ENCODE assay signal across 19 cellular contexts in genomic region chr11:111542606-111543275, GRCh38. TPM values are rescaled to one million over a fixed set of nuclear protein-coding genes. Genes with fewer than 3 reads are reported as not detected.
DNase-seq lines count a peak whose midpoint lies in the region; ATAC-seq lines count a peak whose summit lies in the region.
"Had no signal": no experiment of that assay in that cellular context is flagged by ENCODE, and none has a peak within 500 bp of the region (broad histone marks: within the 10 kb centered on the region; RNA-seq: fewer than 3 reads in every experiment).

No MANE protein-coding gene starts in this region.

- H3K27me3 Mint-ChIP-seq in activated naive CD8-positive, alpha-beta T cell treated with anti-CD3 and anti-CD28 coated beads for 36 hours = peaks cover 32% of the 10 kb centered on the region
- H3K27me3 Mint-ChIP-seq in naive thymus-derived CD4-positive, alpha-beta T cell = peaks cover 28 to 79% (median 36%) of the 10 kb centered on the region in 5 donors

- POLR2A ChIA-PET in naive thymus-derived CD4-positive, alpha-beta T cell (lab: Charles Lee) = no interaction called here

- H3K4me3 Mint-ChIP-seq in activated naive CD8-positive, alpha-beta T cell treated with anti-CD3 and anti-CD28 coated beads for 36 hours = peak overlapping the region; percentile 86
- H3K4me3 Mint-ChIP-seq in naive thymus-derived CD4-positive, alpha-beta T cell = peak overlapping the region in 8 of 10 donors; percentile 22 to 88 (median 56)
- H3K4me3 Mint-ChIP-seq: stimulated activated naive B cell treated with anti-CD40 and anti-IgM and Interleukin-4, amounts not matched to agents 10 μg/mL and 1 μg/mL and 100 μg/mL, for 72 hours had no signal

- H3K9ac ChIP-seq in GM23248 = no peak overlapping the region

- H3K4me1 ChIP-seq in ACC112 (ENCODE audit: control insufficient read depth, insufficient read depth, low read length, unreplicated experiment) (peaks cover 32% of the 10 kb centered on the region), GM23248 (ENCODE audit: insufficient read depth) (peaks cover 36% of the 10 kb centered on the region)
- H3K4me1 ChIP-seq in naive thymus-derived CD4-positive, alpha-beta T cell (ENCODE audit: control insufficient read depth in 2 of 2, insufficient read depth in 2 of 2, low read length in 2 of 2) = peaks cover 4 to 20% of the 10 kb centered on the region in 2 donors

- H3K79me2 ChIP-seq in ACC112 (ENCODE audit: control insufficient read depth, insufficient read depth, low read length, unreplicated experiment) = peaks cover 21% of the 10 kb centered on the region
- peaks cover 42% of the 10 kb centered on the region for H3K79me2 ChIP-seq in GM23248 (ENCODE audit: insufficient read depth)

- H3F3A ChIP-seq in GM23248 (ENCODE audit: insufficient read depth) = no peaks in the 10 kb centered on the region

- intact Hi-C loops in naive thymus-derived CD4-positive, alpha-beta T cell (cut with micrococcal nuclease) = no loop called here

- peaks cover 62% of the 10 kb centered on the region for H3K36me3 Mint-ChIP-seq in activated naive CD8-positive, alpha-beta T cell treated with anti-CD3 and anti-CD28 coated beads for 36 hours
- H3K36me3 Mint-ChIP-seq in naive thymus-derived CD4-positive, alpha-beta T cell = peaks cover 0 to 5% (median 0%) of the 10 kb centered on the region in 5 donors
- H3K36me3 Mint-ChIP-seq: stimulated activated naive B cell treated with anti-CD40 and anti-IgM and Interleukin-4, amounts not matched to agents 10 μg/mL and 1 μg/mL and 100 μg/mL, for 72 hours had no signal

- no peaks in the 10 kb centered on the region for H3K9me2 ChIP-seq in GM23248 (ENCODE audit: insufficient read depth)

- H2AFZ ChIP-seq in ACC112 (ENCODE audit: low read length, unreplicated experiment) (no peak overlapping the region), GM23248 (no peak overlapping the region)
- H2AFZ ChIP-seq: PC-9 had no signal

- H3K4me3 ChIP-seq in ACC112 (ENCODE audit: low read depth, low read length) (peak overlapping the region; percentile 94; the same call in 1 of the 2 replicates), GM23248 (peak overlapping the region; percentile 90)
- no peak overlapping the region for H3K4me3 ChIP-seq in naive thymus-derived CD4-positive, alpha-beta T cell (ENCODE audit: low read length)
- H3K4me3 ChIP-seq: PC-9 had no signal

- in situ Hi-C loops in GM23248 (cut with MboI) = no loop called here

- peak overlapping the region; percentile 98 for H3K4me2 ChIP-seq in GM23248 (ENCODE audit: unreplicated experiment)
- H3K4me2 ChIP-seq: PC-9 had no signal

- peak; percentile 24 for ATAC-seq in naive thymus-derived CD4-positive, alpha-beta T cell
- no peak for ATAC-seq in HG02642 (IDR thresholded peaks at IDR 0.05; ENCODE audit: poor library complexity, unreplicated experiment)
- ATAC-seq: left ventricle myocardium superior; stimulated activated naive B cell treated with anti-CD40 and anti-IgM and Interleukin-4, amounts not matched to agents 10 μg/mL and 1 μg/mL and 100 μg/mL, for 72 hours had no signal

- H3K27ac Mint-ChIP-seq in activated naive CD8-positive, alpha-beta T cell treated with anti-CD3 and anti-CD28 coated beads for 36 hours = no peak overlapping the region
- H3K27ac Mint-ChIP-seq in naive thymus-derived CD4-positive, alpha-beta T cell = peak overlapping the region in 1 of 9 donors; percentile 53
- H3K27ac Mint-ChIP-seq: H9; progenitor cell of endocrine pancreas; stimulated activated naive B cell treated with anti-CD40 and anti-IgM and Interleukin-4, amounts not matched to agents 10 μg/mL and 1 μg/mL and 100 μg/mL, for 72 hours had no signal

- H3K9me3 Mint-ChIP-seq in activated naive CD8-positive, alpha-beta T cell treated with anti-CD3 and anti-CD28 coated beads for 36 hours = no peaks in the 10 kb centered on the region
- peaks cover 0 to 4% (median 0%) of the 10 kb centered on the region in 11 donors for H3K9me3 Mint-ChIP-seq in naive thymus-derived CD4-positive, alpha-beta T cell
- H3K9me3 Mint-ChIP-seq: stimulated activated naive B cell treated with anti-CD40 and anti-IgM and Interleukin-4, amounts not matched to agents 10 μg/mL and 1 μg/mL and 100 μg/mL, for 72 hours had no signal

- no peak overlapping the region for H3K27ac ChIP-seq in ACC112 (ENCODE audit: low read depth, low read length)
- H3K27ac ChIP-seq in GM23248 = no peak overlapping the region
- H3K27ac ChIP-seq in naive thymus-derived CD4-positive, alpha-beta T cell (ENCODE audit: low read depth, low read length) = no peak overlapping the region
- H3K27ac ChIP-seq: PC-9 had no signal

- 75 to 81% methylated on average over 10 of the region's 10 CpGs for WGBS in GM23248 (ENCODE audit: low coverage in 1 of 2, low lambda C conversion rate in 2 of 2, missing lambda C conversion rate in 2 of 2), 2 experiments

- CTCF ChIA-PET in naive thymus-derived CD4-positive, alpha-beta T cell (lab: Charles Lee) = no interaction called here

- H3K4me1 Mint-ChIP-seq in activated naive CD8-positive, alpha-beta T cell treated with anti-CD3 and anti-CD28 coated beads for 36 hours = peaks cover 44% of the 10 kb centered on the region
- H3K4me1 Mint-ChIP-seq in naive thymus-derived CD4-positive, alpha-beta T cell = peaks cover 14 to 38% (median 30%) of the 10 kb centered on the region in 7 donors

- H4K20me1 ChIP-seq in GM23248 (ENCODE audit: insufficient read depth) = no peaks in the 10 kb centered on the region

- DNase-seq in GM23248 (no peak), pons (ENCODE audit: low spot score) (no peak), NCI-H1105 treated with DMSO at 0.1 percent for 48 hours (lab: John Stamatoyannopoulos, UW) (no peak)
- no peak for DNase-seq in activated naive CD8-positive, alpha-beta T cell treated with anti-CD3 and anti-CD28 coated beads for 36 hours
- DNase-seq in naive thymus-derived CD4-positive, alpha-beta T cell = peak in 1 of 9 donors; percentile 2
- no peak for DNase-seq in activated effector memory CD4-positive, alpha-beta T cell treated with anti-CD3 and anti-CD28 coated beads, Interleukin-2, amount 50 U/mL, for 16 hours
- DNase-seq: activated CD4-positive, alpha-beta T cell treated with anti-CD3 and anti-CD28 coated beads, Interleukin-2, amount 50 U/mL, for 48 hours; anterior cingulate cortex; H9; left ventricle myocardium superior; NCI-H2081; NCI-H526 treated with DMSO at 0.1 percent for 48 hours; stimulated activated naive B cell treated with anti-CD40 and anti-IgM and Interleukin-4, amounts not matched to agents 10 μg/mL and 1 μg/mL and 100 μg/mL, for 72 hours had no signal

- H3K36me3 ChIP-seq in ACC112 (ENCODE audit: insufficient read depth, low read length) = peaks cover 30% of the 10 kb centered on the region
- peaks cover 22% of the 10 kb centered on the region for H3K36me3 ChIP-seq in GM23248 (ENCODE audit: low read depth)
- no peaks in the 10 kb centered on the region for H3K36me3 ChIP-seq in naive thymus-derived CD4-positive, alpha-beta T cell (ENCODE audit: control insufficient read depth in 2 of 3, insufficient read depth in 3 of 3, low read length in 3 of 3)

- H3K27me3 ChIP-seq in ACC112 (ENCODE audit: insufficient read depth, low read length) = no peaks in the 10 kb centered on the region
- no peaks in the 10 kb centered on the region for H3K27me3 ChIP-seq in GM23248 (replicated peaks; ENCODE audit: insufficient read depth)
- peaks cover 3 to 4% of the 10 kb centered on the region in 2 donors for H3K27me3 ChIP-seq in naive thymus-derived CD4-positive, alpha-beta T cell (ENCODE audit: control insufficient read depth in 2 of 2, insufficient read depth in 2 of 2, low read length in 2 of 2)

- H3K9me3 ChIP-seq in GM23248 (ENCODE audit: low read depth) = no peaks in the 10 kb centered on the region
- H3K9me3 ChIP-seq in naive thymus-derived CD4-positive, alpha-beta T cell (ENCODE audit: control insufficient read depth in 2 of 3, low read length in 3 of 3) = no peaks in the 10 kb centered on the region

RNA-seq across cellular contexts. Expression of gene LAYN, which starts 2.2 kb away (rescaled TPM):
- total RNA-seq in GM23248 (2014; rRNA removed; shearing (Covaris generic)) = 117 and 118 TPM in 2 replicates
- 121 and 127 TPM in 2 replicates for polyA plus RNA-seq in GM23248 (2016; fragmentation: Nextera tagmentation; extraction: Ambion mirVana)
- total RNA-seq in activated naive CD8-positive, alpha-beta T cell treated with anti-CD3 and anti-CD28 coated beads for 36 hours = 10 to 100 TPM; 57.4 to 63.2 TPM
- total RNA-seq in naive thymus-derived CD4-positive, alpha-beta T cell = 1 to 10 TPM in 2 of 5 experiments, under 1 TPM in 3; 0.27 to 8.7 (median 0.87) TPM
- polyA plus RNA-seq in naive thymus-derived CD4-positive, alpha-beta T cell = under 1 TPM; 0.12 to 0.27 TPM

RNA-seq across cellular contexts. Expression of gene HOATZ, which starts 28.2 kb away (rescaled TPM):
- not detected in 2 replicates for total RNA-seq in GM23248 (2014; rRNA removed; shearing (Covaris generic))
- polyA plus RNA-seq in GM23248 (2016; fragmentation: Nextera tagmentation; extraction: Ambion mirVana) = not detected in 2 replicates
- total RNA-seq in activated naive CD8-positive, alpha-beta T cell treated with anti-CD3 and anti-CD28 coated beads for 36 hours = not detected
- not detected for total RNA-seq in naive thymus-derived CD4-positive, alpha-beta T cell
- polyA plus RNA-seq in naive thymus-derived CD4-positive, alpha-beta T cell = not detected
- total RNA-seq: epithelial cell of proximal tubule, H9, left ventricle myocardium superior, PC-9, progenitor cell of endocrine pancreas, urinary bladder had no signal
- polyA plus RNA-seq: urinary bladder had no signal

RNA-seq across cellular contexts. Expression of gene BTG4, which starts 30.6 kb away (rescaled TPM):
- total RNA-seq in GM23248 (2014; rRNA removed; shearing (Covaris generic)) = not detected in 2 replicates
- polyA plus RNA-seq in GM23248 (2016; fragmentation: Nextera tagmentation; extraction: Ambion mirVana) = 0.33 TPM in 1 of 2 replicates, not detected in the other
- under 1 TPM; 0.30 to 0.62 TPM for total RNA-seq in activated naive CD8-positive, alpha-beta T cell treated with anti-CD3 and anti-CD28 coated beads for 36 hours
- not detected for total RNA-seq in naive thymus-derived CD4-positive, alpha-beta T cell
- polyA plus RNA-seq in naive thymus-derived CD4-positive, alpha-beta T cell = not detected
- total RNA-seq: epithelial cell of proximal tubule, H9, left ventricle myocardium superior, PC-9, progenitor cell of endocrine pancreas, urinary bladder had no signal
- polyA plus RNA-seq: urinary bladder had no signal

RNA-seq across cellular contexts. Expression of gene SIK2, which starts 59.5 kb away (rescaled TPM):
- total RNA-seq in GM23248 (2014; rRNA removed; shearing (Covaris generic)) = 14.7 and 14.8 TPM in 2 replicates
- 5.9 and 6.2 TPM in 2 replicates for polyA plus RNA-seq in GM23248 (2016; fragmentation: Nextera tagmentation; extraction: Ambion mirVana)
- total RNA-seq in activated naive CD8-positive, alpha-beta T cell treated with anti-CD3 and anti-CD28 coated beads for 36 hours = 1 to 10 TPM; 5.2 to 8.2 TPM
- 10 to 100 TPM in 2 of 5 experiments, 1 to 10 TPM in 3; 7.3 to 12.9 (median 9.8) TPM for total RNA-seq in naive thymus-derived CD4-positive, alpha-beta T cell
- polyA plus RNA-seq in naive thymus-derived CD4-positive, alpha-beta T cell = under 1 TPM; 0.19 to 0.26 TPM

Comparison
In these comparisons a context has a peak if more than half of its experiments do, and no peak if none do; other contexts are left out.
1. RNA of gene LAYN, which starts 2.2 kb away (total RNA-seq): 117 to 118 TPM in GM23248 and 57.4 to 63.2 TPM in activated naive CD8-positive, alpha-beta T cell treated with anti-CD3 and anti-CD28 coated beads for 36 hours; 0.27 to 8.7 TPM in naive thymus-derived CD4-positive, alpha-beta T cell; every median in the first group is over 4 times any median in the second.